In genomic region chr3:146948161-146948560, GRCh38 we compare ENCODE assay signal across 16 cellular contexts.
"Had no signal": no experiment of that assay in that cellular context is flagged by ENCODE, and none has a peak within 500 bp of the region (broad histone marks: within the 10 kb centered on the region; RNA-seq: fewer than 3 reads in every experiment).

No MANE protein-coding gene starts in this region.

- H3K4me3 Mint-ChIP-seq: naive thymus-derived CD4-positive, alpha-beta T cell; type B pancreatic cell had no signal

- H3K27ac Mint-ChIP-seq: naive thymus-derived CD4-positive, alpha-beta T cell; type B pancreatic cell had no signal

- H3K36me3 ChIP-seq: colonic mucosa, heart left ventricle, sigmoid colon, suprapubic skin, thyroid gland, uterus had no signal

- H3K9me3 ChIP-seq: colonic mucosa, sigmoid colon, suprapubic skin, thyroid gland, uterus had no signal

- H3K4me3 ChIP-seq: colonic mucosa, heart left ventricle, sigmoid colon, skin epidermis, suprapubic skin, thyroid gland, uterus had no signal

- H3K9me3 Mint-ChIP-seq: type B pancreatic cell had no signal

- H3K36me3 Mint-ChIP-seq: naive thymus-derived CD4-positive, alpha-beta T cell; type B pancreatic cell had no signal

- H3K4me1 Mint-ChIP-seq: naive thymus-derived CD4-positive, alpha-beta T cell had no signal

- DNase-seq: colonic mucosa; dermis blood vessel endothelial cell; foreskin keratinocyte; heart left ventricle; hippocampal formation; kidney glomerular epithelial cell; naive thymus-derived CD4-positive, alpha-beta T cell; posterior cingulate gyrus; sigmoid colon; stimulated activated CD4-positive, alpha-beta T cell treated with anti-CD3 and anti-CD28 coated beads, Interleukin-12 subunit alpha, Interleukin-12 subunit beta, amount 100 ng/mL, for 4 hours; stimulated activated naive CD4-positive, alpha-beta T cell treated with Interleukin-2 at 50 U/mL for 16 hours; thyroid gland; uterus had no signal

- H3K27me3 Mint-ChIP-seq: naive thymus-derived CD4-positive, alpha-beta T cell; type B pancreatic cell had no signal

- H3K27me3 ChIP-seq: colonic mucosa, foreskin keratinocyte, heart left ventricle, sigmoid colon, suprapubic skin, thyroid gland, uterus had no signal

- H3K4me1 ChIP-seq: colonic mucosa, foreskin keratinocyte, heart left ventricle, sigmoid colon, suprapubic skin, uterus had no signal
